ENCODE assay signal across 20 cellular contexts in genomic region chr13:75935805-75936204, GRCh38.
DNase-seq lines count a peak whose midpoint lies in the region; ATAC-seq, FAIRE-seq and TF ChIP-seq lines count a peak whose summit lies in the region.
"Had no signal": no experiment of that assay in that cellular context is flagged by ENCODE, and none has a peak within 500 bp of the region (broad histone marks: within the 10 kb centered on the region; RNA-seq: fewer than 3 reads in every experiment).

No MANE protein-coding gene starts in this region.

- FAIRE-seq in H1 (lab: Jason Lieb, UNC) = no peak
- FAIRE-seq: A549, D721Med, GM12892, HTR-8/SVneo had no signal

- peaks cover 3% of the 10 kb centered on the region for H3F3A ChIP-seq in PC-3 (ENCODE audit: low read length, unreplicated experiment)

- no peak overlapping the region for H3K23ac ChIP-seq in H1 (ENCODE audit: insufficient read length)

- POLR2A ChIA-PET in PC-3 (lab: Charles Lee; ENCODE audit: unreplicated experiment) = no interaction called here
- POLR2A ChIA-PET in H1 (lab: Charles Lee; ENCODE audit: partially characterized antibody) = no interaction called here

- no peak for TF ChIP-seq CTCF in PC-3 (conservative IDR thresholded peaks at IDR 0.05; ENCODE audit: low read depth, low read length)
- no peak for TF ChIP-seq CTCF in H1 (IDR thresholded peaks at IDR 0.05; ENCODE audit: control extremely low read depth in 1 of 3, insufficient read depth in 1 of 3, low read depth in 1 of 3, low read length in 3 of 3)

- H2BK120ac ChIP-seq in H1 (replicated peaks; ENCODE audit: low read depth, low read length) = no peak overlapping the region

- no peaks in the 10 kb centered on the region for H3K23me2 ChIP-seq in H1 (ENCODE audit: low read depth, low read length)

- H3K4me1 ChIP-seq in PC-3 (ENCODE audit: insufficient read depth, low read length) (peaks cover 38% of the 10 kb centered on the region), H1 (replicated peaks in 1 of 4; ENCODE audit: control insufficient read depth in 3 of 4, insufficient read depth in 4 of 4, low read length in 3 of 4) (no peaks in the 10 kb centered on the region), iPS DF 6.9 (ENCODE audit: control insufficient read depth, insufficient read depth, low read length) (no peaks in the 10 kb centered on the region)
- H3K4me1 ChIP-seq: Caco-2 had no signal

- no peak overlapping the region for H2BK15ac ChIP-seq in H1 (ENCODE audit: low read length)

- H2AK5ac ChIP-seq in H1 (ENCODE audit: low read depth, low read length) = no peak overlapping the region

- intact Hi-C loops in PC-3 (cut with micrococcal nuclease) = loop anchor here (10.0 kb wide), 1 partner anchor 69 kb away; no protein-coding TSS in a partner anchor

- no peak overlapping the region for H3K56ac ChIP-seq in H1 (replicated peaks; ENCODE audit: insufficient read length, low read depth, low read length)

- DNase-seq in ELF-1 (ENCODE audit: low read depth, low spot score) (peak; percentile 1), PC-3 (no peak), H1 (ENCODE audit: low read depth in 1 of 2, low spot score in 2 of 2) (peak in 1 of 2 experiments; percentile 0), iPS DF 6.9 (ENCODE audit: low read depth, low spot score) (peak; percentile 37), NOMO-1 treated with DMSO at 0.1 percent for 48 hours (lab: John Stamatoyannopoulos, UW; ENCODE audit: unreplicated experiment) (no peak), NCI-H2227 treated with DMSO at 0.1 percent for 48 hours (lab: John Stamatoyannopoulos, UW) (no peak)
- DNase-seq: AML-193; Caco-2; CD4-positive, alpha-beta T cell; GDM1; HCEC 1CT; IMR-90 had no signal

- no peak overlapping the region for H2BK5ac ChIP-seq in H1 (ENCODE audit: low read depth, low read length)

- no peak overlapping the region for H3K14ac ChIP-seq in H1 (ENCODE audit: insufficient read length)

- no peaks in the 10 kb centered on the region for H3K79me2 ChIP-seq in PC-3 (ENCODE audit: low read length)
- no peaks in the 10 kb centered on the region for H3K79me2 ChIP-seq in H1 (ENCODE audit: control insufficient read depth in 1 of 2, insufficient read depth in 2 of 2, low read length in 2 of 2)

- H3K4me3 ChIP-seq in PC-3 (ENCODE audit: low read length) = no peak overlapping the region
- no peak overlapping the region for H3K4me3 ChIP-seq in H1 (ENCODE audit: extremely low read depth in 1 of 4, insufficient read depth in 2 of 4, low read depth in 3 of 4, low read length in 4 of 4)
- H3K4me3 ChIP-seq in iPS DF 6.9 (ENCODE audit: low read length) = no peak overlapping the region
- H3K4me3 ChIP-seq: A549 had no signal

- BruUV-seq in PC-3 (replicated peaks; lab: Mats Ljungman, UMichigan) = no TSS peak

- CTCF ChIA-PET in PC-3 (lab: Charles Lee) = no interaction called here
- CTCF ChIA-PET in H1 (lab: Charles Lee; ENCODE audit: partially characterized antibody) = interaction anchor here (1.0 to 1.2 kb wide), 3 partner anchors 49 to 81 kb away, joined by 3 to 5 read pairs (median 4); no protein-coding TSS in a partner anchor

- H4K5ac ChIP-seq in H1 (ENCODE audit: insufficient read length, low read depth, low read length) = no peak overlapping the region

- H3K27ac ChIP-seq in PC-3 (ENCODE audit: low read length) (peak overlapping the region; percentile 22), H1 (ENCODE audit: low read depth, low read length) (no peak overlapping the region), iPS DF 6.9 (ENCODE audit: low read length) (no peak overlapping the region)
- H3K27ac ChIP-seq: 22Rv1, A549, C4-2B had no signal

- TF ChIP-seq POLR2A in H1 (IDR thresholded peaks at IDR 0.05; ENCODE audit: control extremely low read depth in 1 of 2, low read depth in 2 of 2, low read length in 2 of 2) = no peak

- no peak overlapping the region for H3K18ac ChIP-seq in H1 (ENCODE audit: extremely low read depth, low read length)

- H3K4ac ChIP-seq in H1 (replicated peaks; ENCODE audit: insufficient read length, low read depth, low read length) = no peak overlapping the region

- no peak overlapping the region for H3K9ac ChIP-seq in PC-3 (ENCODE audit: low read length)
- no peak overlapping the region for H3K9ac ChIP-seq in H1 (replicated peaks in 1 of 4; ENCODE audit: extremely low read depth in 1 of 4, low read depth in 3 of 4, low read length in 3 of 4)

- H2AFZ ChIP-seq in PC-3 (ENCODE audit: low read length) = no peak overlapping the region
- no peak overlapping the region for H2AFZ ChIP-seq in H1 (ENCODE audit: low read length)

- no peaks in the 10 kb centered on the region for H3K79me1 ChIP-seq in H1 (ENCODE audit: low read depth, low read length)

- H3K9me3 ChIP-seq in PC-3 (ENCODE audit: low read length) = no peaks in the 10 kb centered on the region
- no peaks in the 10 kb centered on the region for H3K9me3 ChIP-seq in H1 (ENCODE audit: insufficient read depth in 2 of 2, low read depth in 1 of 2, low read length in 1 of 2)
- H3K9me3 ChIP-seq in iPS DF 6.9 (ENCODE audit: control insufficient read depth, insufficient read depth, low read length) = no peaks in the 10 kb centered on the region
- H3K9me3 ChIP-seq: A549, Caco-2 had no signal

- 97% methylated on average over 2 of the region's 2 CpGs; no CpG with 5 or more reads in 1 of the 2 experiments for WGBS in H1 (ENCODE audit: extremely low coverage in 1 of 2, insufficient coverage in 1 of 2, insufficient read length in 1 of 2, insufficient replicate concordance in 2 of 2, low coverage in 1 of 2, low lambda C conversion rate in 2 of 2, missing lambda C conversion rate in 1 of 2), 2 experiments
- WGBS in iPS DF 6.9 (ENCODE audit: insufficient coverage, insufficient read length) = no CpG with 5 or more reads among the region's 2 CpGs

- no peak for TF ChIP-seq EP300 in H1 (IDR thresholded peaks at IDR 0.05; ENCODE audit: borderline replicate concordance in 1 of 2, low read depth in 2 of 2, low read length in 2 of 2)

- H2BK12ac ChIP-seq in H1 (ENCODE audit: low read depth, low read length) = no peak overlapping the region

- H3K4me2 ChIP-seq in PC-3 (ENCODE audit: low read length) (peak overlapping the region; percentile 57; the same call in 1 of the 2 replicates), H1 (ENCODE audit: insufficient read depth in 1 of 2, low read depth in 2 of 2, low read length in 2 of 2) (no peak overlapping the region)

- no peaks in the 10 kb centered on the region for H3K9me2 ChIP-seq in PC-3 (replicated peaks; ENCODE audit: low read length)

- H4K91ac ChIP-seq in H1 (replicated peaks; ENCODE audit: insufficient read length, low read length) = no peak overlapping the region

- H2BK20ac ChIP-seq in H1 (ENCODE audit: low read length) = no peak overlapping the region

- no peaks in the 10 kb centered on the region for H4K20me1 ChIP-seq in PC-3 (ENCODE audit: low read length)
- no peaks in the 10 kb centered on the region for H4K20me1 ChIP-seq in H1 (replicated peaks in 1 of 2; ENCODE audit: control insufficient read depth in 1 of 2, insufficient read depth in 2 of 2, low read length in 2 of 2)

- H4K8ac ChIP-seq in H1 (ENCODE audit: extremely low read depth, insufficient read depth, low read length) = no peak overlapping the region

- H3K36me3 ChIP-seq in PC-3 (ENCODE audit: low read depth, low read length) (no peaks in the 10 kb centered on the region), H1 (ENCODE audit: control insufficient read depth in 2 of 4, insufficient read depth in 4 of 4, low read length in 3 of 4) (no peaks in the 10 kb centered on the region), iPS DF 6.9 (ENCODE audit: control insufficient read depth, insufficient read depth, low read length) (no peaks in the 10 kb centered on the region)

- H3K27me3 ChIP-seq in PC-3 (ENCODE audit: low read length) = no peaks in the 10 kb centered on the region
- H3K27me3 ChIP-seq in H1 (replicated peaks in 1 of 4; ENCODE audit: control insufficient read depth in 3 of 4, extremely low read depth in 1 of 4, insufficient read depth in 3 of 4, low read length in 3 of 4) = no peaks in the 10 kb centered on the region
- H3K27me3 ChIP-seq in iPS DF 6.9 (ENCODE audit: control insufficient read depth, insufficient read depth, low read length) = no peaks in the 10 kb centered on the region

- ATAC-seq in PC-3 (no peak), GM18861 (IDR thresholded peaks at IDR 0.05; ENCODE audit: unreplicated experiment) (no peak), GM18520 (IDR thresholded peaks at IDR 0.05; ENCODE audit: unreplicated experiment) (no peak)
- ATAC-seq: A549 had no signal

- TF ChIP-seq RAD21 in H1 (IDR thresholded peaks at IDR 0.05 in 1 of 2, conservative IDR thresholded peaks at IDR 0.05 in 1 of 2; ENCODE audit: low read depth in 2 of 2, low read length in 2 of 2) = no peak

TF ChIP-seq in H1, 55 proteins besides CTCF, POLR2A, EP300 and RAD21:
- TF ChIP-seq EGR1 (IDR thresholded peaks at IDR 0.05; ENCODE audit: borderline replicate concordance, low read depth, low read length) = no peak
- TF ChIP-seq YY1 (IDR thresholded peaks at IDR 0.05; ENCODE audit: low read depth, low read length) = peak; percentile 99
- 0 out of 2 replicates have a peak, but pooled peaks have one; percentile 19 for TF ChIP-seq SIX5 (IDR thresholded peaks at IDR 0.05; ENCODE audit: low read depth, low read length)

Comparison
In these comparisons a context has a peak if more than half of its experiments do, and no peak if none do; other contexts are left out.
1. DNase-seq: peak in ELF-1 (single experiment) and iPS DF 6.9 (single experiment); none in PC-3 (single experiment), NOMO-1 treated with DMSO at 0.1 percent for 48 hours (single experiment) and NCI-H2227 treated with DMSO at 0.1 percent for 48 hours (single experiment).